Comparison of ENCODE assay signal across 8 cellular contexts in the genomic region with DNA sequence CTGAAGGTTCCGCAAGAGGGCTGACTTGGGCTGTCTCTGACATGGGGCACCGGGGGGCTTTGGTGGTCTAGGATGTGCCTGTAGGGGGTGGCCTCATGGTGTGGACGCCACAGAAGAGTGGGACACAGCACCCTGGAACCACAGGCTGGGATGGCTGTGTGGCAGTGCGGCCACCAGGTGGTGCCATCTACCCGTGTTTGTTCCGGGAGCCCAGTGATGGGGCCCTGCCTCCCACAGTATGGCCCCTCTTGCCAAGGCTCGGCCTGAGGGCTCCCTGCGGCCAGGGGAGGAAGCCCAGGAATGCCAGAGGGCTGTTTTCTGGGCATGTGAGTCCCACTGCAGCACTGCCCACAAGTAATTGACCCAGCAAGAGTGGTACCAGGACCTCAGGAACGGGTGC.
DNase-seq lines count a peak whose midpoint lies in the region; ATAC-seq and TF ChIP-seq lines count a peak whose summit lies in the region.
"Not testable (repeated sequence)": the region's sequence is repeated elsewhere in the genome, so short reads cannot be mapped to it uniquely, and the experiment has no call there.

No MANE protein-coding gene starts in this region.

- H3K27ac Mint-ChIP-seq in CD8-positive, alpha-beta T cell; activated naive CD8-positive, alpha-beta T cell treated with anti-CD3 and anti-CD28 coated beads, Interleukin-2, amount 10 ng/mL, durations not matched to agents 7 days and 5 days: not testable (repeated sequence)

- not testable (repeated sequence) for H2AFZ ChIP-seq in IMR-90 (replicated peaks; ENCODE audit: low read length, poor library complexity)

- not testable (repeated sequence) for H4K8ac ChIP-seq in IMR-90 (ENCODE audit: low read depth in 2 of 2, low read length in 2 of 2)

- H3K23ac ChIP-seq in IMR-90 (ENCODE audit: low read depth, low read length), result not testable (repeated sequence)

- not testable (repeated sequence) for H3K9me1 ChIP-seq in IMR-90 (ENCODE audit: insufficient read depth, low read length)

- not testable (repeated sequence) for H2BK20ac ChIP-seq in IMR-90 (ENCODE audit: low read depth, low read length)

- not testable (repeated sequence) for H4K91ac ChIP-seq in IMR-90 (ENCODE audit: insufficient read depth, low read depth, low read length)

- not testable (repeated sequence) for H3K4me2 ChIP-seq in IMR-90 (ENCODE audit: low read depth, low read length)

- not testable (repeated sequence) for H3K56ac ChIP-seq in IMR-90 (ENCODE audit: extremely low read depth, insufficient read depth, low read length)

- not testable (repeated sequence) for H3K9me3 ChIP-seq in CD8-positive, alpha-beta T cell (ENCODE audit: low read length); IMR-90 (ENCODE audit: control insufficient read depth, insufficient read depth, low read length); gastrocnemius medialis

- in situ Hi-C loops in IMR-90 (cut with MboI; ENCODE audit: low sequenced_read_pairs); gastrocnemius medialis (cut with MboI; ENCODE audit: low sequenced_read_pairs in 4 of 4): not testable (repeated sequence)

- WGBS in IMR-90 (ENCODE audit: extremely low coverage in 2 of 2, insufficient read length in 1 of 2), 2 experiments, result no CpG with 5 or more reads among the region's 9 CpGs

- not testable (repeated sequence) for H3K27me3 Mint-ChIP-seq in CD8-positive, alpha-beta T cell (ENCODE audit: low read depth); activated naive CD8-positive, alpha-beta T cell treated with anti-CD3 and anti-CD28 coated beads, Interleukin-2, amount 10 ng/mL, durations not matched to agents 7 days and 5 days

- H3K4me3 Mint-ChIP-seq in CD8-positive, alpha-beta T cell; activated naive CD8-positive, alpha-beta T cell treated with anti-CD3 and anti-CD28 coated beads, Interleukin-2, amount 10 ng/mL, durations not matched to agents 7 days and 5 days: not testable (repeated sequence)

- not testable (repeated sequence) for H4K20me1 ChIP-seq in IMR-90 (ENCODE audit: insufficient read depth, low read length)

- intact Hi-C loops in CD8-positive, alpha-beta T cell (cut with DNase I, micrococcal nuclease); IMR-90 (cut with micrococcal nuclease); gastrocnemius medialis (cut with DNase I; ENCODE audit: low total_unique reads): not testable (repeated sequence)

- not testable (repeated sequence) for H2BK5ac ChIP-seq in IMR-90 (ENCODE audit: low read depth, low read length, poor library complexity, severe bottlenecking)

- H3K9me3 Mint-ChIP-seq in CD8-positive, alpha-beta T cell; activated naive CD8-positive, alpha-beta T cell treated with anti-CD3 and anti-CD28 coated beads, Interleukin-2, amount 10 ng/mL, durations not matched to agents 7 days and 5 days: not testable (repeated sequence)

- not testable (repeated sequence) for H3K36me3 ChIP-seq in CD8-positive, alpha-beta T cell (ENCODE audit: insufficient read depth, low read length); IMR-90 (ENCODE audit: control insufficient read depth, insufficient read depth, low read length); gastrocnemius medialis

- H3K14ac ChIP-seq in IMR-90 (replicated peaks; ENCODE audit: low read depth, low read length), result not testable (repeated sequence)

- H2AK9ac ChIP-seq in IMR-90 (replicated peaks; ENCODE audit: low read depth, low read length, poor library complexity), result not testable (repeated sequence)

- not testable (repeated sequence) for TF ChIP-seq CTCF in CD8-positive, alpha-beta T cell (IDR thresholded peaks at IDR 0.05); IMR-90 (conservative IDR thresholded peaks at IDR 0.05; ENCODE audit: low read depth, low read length); gastrocnemius medialis (IDR thresholded peaks at IDR 0.05 in 4 of 5, conservative IDR thresholded peaks at IDR 0.05 in 1 of 5)

- H3K4ac ChIP-seq in IMR-90 (ENCODE audit: low read depth, low read length), result not testable (repeated sequence)

- not testable (repeated sequence) for H3K4me1 ChIP-seq in CD8-positive, alpha-beta T cell (ENCODE audit: insufficient read depth, low read length); IMR-90 (ENCODE audit: control insufficient read depth, insufficient read depth, low read length); gastrocnemius medialis

- H3K79me1 ChIP-seq in IMR-90 (ENCODE audit: low read depth in 1 of 2, low read length in 2 of 2), result not testable (repeated sequence)

- not testable (repeated sequence) for TF ChIP-seq RAD21 in IMR-90 (IDR thresholded peaks at IDR 0.05; ENCODE audit: low read length)

- H3K4me1 Mint-ChIP-seq in CD8-positive, alpha-beta T cell (ENCODE audit: low read depth); activated naive CD8-positive, alpha-beta T cell treated with anti-CD3 and anti-CD28 coated beads, Interleukin-2, amount 10 ng/mL, durations not matched to agents 7 days and 5 days: not testable (repeated sequence)

- not testable (repeated sequence) for DNase-seq in CD8-positive, alpha-beta T cell; IMR-90; activated naive CD8-positive, alpha-beta T cell treated with anti-CD3 and anti-CD28 coated beads, Interleukin-2, amount 10 ng/mL, durations not matched to agents 7 days and 5 days; left lobe of liver (ENCODE audit: low spot score); gastrocnemius medialis

- H4K5ac ChIP-seq in IMR-90 (ENCODE audit: low read depth, low read length), result not testable (repeated sequence)

- not testable (repeated sequence) for H3K4me3 ChIP-seq in CD8-positive, alpha-beta T cell (ENCODE audit: low read depth, low read length); IMR-90 (ENCODE audit: insufficient read depth, low read depth, low read length); gastrocnemius medialis

- H2BK120ac ChIP-seq in IMR-90 (ENCODE audit: low read depth, low read length), result not testable (repeated sequence)

- H3K9ac ChIP-seq in IMR-90 (ENCODE audit: low read depth, low read length), result not testable (repeated sequence)

- H2BK15ac ChIP-seq in IMR-90 (ENCODE audit: low read depth, low read length), result not testable (repeated sequence)

- not testable (repeated sequence) for TF ChIP-seq POLR2A in IMR-90 (IDR thresholded peaks at IDR 0.05; ENCODE audit: low read depth, low read length); gastrocnemius medialis (IDR thresholded peaks at IDR 0.05)

- H3K18ac ChIP-seq in IMR-90 (ENCODE audit: low read depth, low read length), result not testable (repeated sequence)

- CTCF ChIA-PET in CD8-positive, alpha-beta T cell (lab: Charles Lee); IMR-90 (lab: Yijun Ruan, JAX): not testable (repeated sequence)

- peak; percentile 94 for ATAC-seq in CD8-positive, alpha-beta T cell
- ATAC-seq in GM19351 (IDR thresholded peaks at IDR 0.05; ENCODE audit: unreplicated experiment) (peak; percentile 94), GM21825 (IDR thresholded peaks at IDR 0.05; ENCODE audit: unreplicated experiment) (peak; percentile 96), HG03064 (IDR thresholded peaks at IDR 0.05; ENCODE audit: low read depth, unreplicated experiment) (peak; percentile 76), IMR-90 (ENCODE audit: low read depth) (peak; percentile 100), left lobe of liver (peak; percentile 97), gastrocnemius medialis (peak; percentile 85 to 95)
- ATAC-seq in activated naive CD8-positive, alpha-beta T cell treated with anti-CD3 and anti-CD28 coated beads, Interleukin-2, amount 10 ng/mL, durations not matched to agents 7 days and 5 days (ENCODE audit: low read depth), result peak; percentile 99

- not testable (repeated sequence) for H3K36me3 Mint-ChIP-seq in CD8-positive, alpha-beta T cell; activated naive CD8-positive, alpha-beta T cell treated with anti-CD3 and anti-CD28 coated beads, Interleukin-2, amount 10 ng/mL, durations not matched to agents 7 days and 5 days

- H2AK5ac ChIP-seq in IMR-90 (ENCODE audit: low read depth, low read length), result not testable (repeated sequence)

- H3K27me3 ChIP-seq in CD8-positive, alpha-beta T cell (ENCODE audit: insufficient read depth, low read length); IMR-90 (ENCODE audit: control insufficient read depth, insufficient read depth, low read length); gastrocnemius medialis: not testable (repeated sequence)

- not testable (repeated sequence) for H3K27ac ChIP-seq in CD8-positive, alpha-beta T cell (ENCODE audit: low read depth, low read length); IMR-90 (ENCODE audit: insufficient read depth, low read length); gastrocnemius medialis

- POLR2A ChIA-PET in CD8-positive, alpha-beta T cell (lab: Charles Lee); IMR-90 (lab: Charles Lee; ENCODE audit: unreplicated experiment); activated naive CD8-positive, alpha-beta T cell treated with anti-CD3 and anti-CD28 coated beads, Interleukin-2, amount 10 ng/mL, durations not matched to agents 7 days and 5 days (lab: Charles Lee): not testable (repeated sequence)

- BruUV-seq in IMR-90 (replicated peaks; lab: Mats Ljungman, UMichigan), result not testable (repeated sequence)

- dilution Hi-C loops in IMR-90 (cut with HindIII; ENCODE audit: low sequenced_read_pairs, unreplicated experiment), result not testable (repeated sequence)
